ENCODE assay signal across 14 cellular contexts in the genomic region with DNA sequence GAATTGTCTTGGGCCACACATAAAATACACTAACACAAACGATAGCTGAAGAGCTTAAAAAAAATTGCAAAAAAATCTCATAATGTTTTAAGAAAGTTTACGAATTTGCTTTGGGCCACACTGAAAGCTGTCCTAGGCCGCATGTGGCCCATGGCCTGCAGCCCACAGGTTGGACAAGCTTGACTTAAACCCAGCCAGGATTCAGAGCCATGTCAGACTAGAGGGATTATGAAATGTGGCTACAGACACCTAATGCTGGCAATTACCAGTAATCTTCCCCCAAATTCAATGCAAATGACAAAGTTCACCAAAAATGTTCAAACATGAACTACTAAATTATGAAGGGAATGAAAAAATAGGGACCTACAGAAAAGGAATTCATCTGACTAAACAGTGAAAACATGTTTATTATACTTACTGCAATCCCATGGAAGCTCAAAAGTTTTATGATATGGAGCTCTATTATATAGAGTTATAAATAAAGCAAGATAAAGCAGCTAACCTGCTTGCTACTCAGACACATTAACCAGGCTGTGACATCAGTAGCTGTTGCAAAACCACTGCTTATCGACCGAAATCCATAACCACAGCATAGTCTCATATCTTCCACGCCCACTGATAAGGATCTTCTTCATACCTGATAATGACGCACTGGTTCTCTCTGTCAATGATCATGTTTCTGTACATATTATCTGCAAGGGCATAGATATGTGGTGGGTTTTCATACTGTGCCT. TPM values are rescaled to one million over a fixed set of nuclear protein-coding genes. Genes with fewer than 3 reads are reported as not detected.
DNase-seq lines count a peak whose midpoint lies in the region; ATAC-seq and TF ChIP-seq lines count a peak whose summit lies in the region.
"Had no signal": no experiment of that assay in that cellular context is flagged by ENCODE, and none has a peak within 500 bp of the region (broad histone marks: within the 10 kb centered on the region; RNA-seq: fewer than 3 reads in every experiment).

No MANE protein-coding gene starts in this region.

- peak overlapping the region; percentile 84 for H3K27ac Mint-ChIP-seq in T-helper 17 cell

- peak overlapping the region; percentile 80 for H3K27ac ChIP-seq in hepatocyte
- no peak overlapping the region for H3K27ac ChIP-seq in MM.1S (ENCODE audit: low read length)
- H3K27ac ChIP-seq: BLaER1 treated with 17β-estradiol and CSF1 and Interleukin-3, amounts not matched to agents 10 nM and 100 nM had no signal

- no peak overlapping the region for H3K9ac ChIP-seq in MM.1S (ENCODE audit: low read length)
- H3K9ac ChIP-seq: BLaER1 treated with 17β-estradiol and CSF1 and Interleukin-3, amounts not matched to agents 10 nM and 100 nM had no signal

- TF ChIP-seq CTCF in hepatocyte (IDR thresholded peaks at IDR 0.05; ENCODE audit: poor library complexity) (no peak), MM.1S (IDR thresholded peaks at IDR 0.05; ENCODE audit: low read length) (no peak)

- H4K20me1 ChIP-seq in hepatocyte (ENCODE audit: insufficient read depth, poor library complexity, severe bottlenecking) (no peaks in the 10 kb centered on the region), MM.1S (ENCODE audit: insufficient read depth, low read length) (no peaks in the 10 kb centered on the region)
- H4K20me1 ChIP-seq: BLaER1 treated with 17β-estradiol and CSF1 and Interleukin-3, amounts not matched to agents 10 nM and 100 nM had no signal

- no peaks in the 10 kb centered on the region for H3K27me3 Mint-ChIP-seq in T-helper 17 cell

- no peaks in the 10 kb centered on the region for H3K36me3 Mint-ChIP-seq in T-helper 17 cell (ENCODE audit: low read depth)

- no peak overlapping the region for H3K4me2 ChIP-seq in hepatocyte
- H3K4me2 ChIP-seq in MM.1S (ENCODE audit: low read depth, low read length), result no peak overlapping the region
- H3K4me2 ChIP-seq: BLaER1 treated with 17β-estradiol and CSF1 and Interleukin-3, amounts not matched to agents 10 nM and 100 nM had no signal

- H2AFZ ChIP-seq in hepatocyte (no peak overlapping the region), MM.1S (ENCODE audit: low read length) (no peak overlapping the region)

- ATAC-seq in T-helper 17 cell (peak; percentile 91), HG03025 (IDR thresholded peaks at IDR 0.05; ENCODE audit: low FRiP score, unreplicated experiment) (no peak), GM21360 (IDR thresholded peaks at IDR 0.05; ENCODE audit: unreplicated experiment) (no peak)

- H3K9me2 ChIP-seq in hepatocyte (replicated peaks; ENCODE audit: insufficient read depth), result no peaks in the 10 kb centered on the region
- H3K9me2 ChIP-seq in MM.1S (replicated peaks; ENCODE audit: insufficient read depth, low read length), result no peaks in the 10 kb centered on the region

- no peak overlapping the region for H3K4me3 Mint-ChIP-seq in T-helper 17 cell

- WGBS in hepatocyte (ENCODE audit: low lambda C conversion rate, missing lambda C conversion rate), result 67% methylated on average over 7 of the region's 7 CpGs

- H3K4me3 ChIP-seq in hepatocyte (no peak overlapping the region), MM.1S (ENCODE audit: low read length) (no peak overlapping the region)
- H3K4me3 ChIP-seq: BLaER1 treated with 17β-estradiol and CSF1 and Interleukin-3, amounts not matched to agents 10 nM and 100 nM; suprapubic skin had no signal

- H3K79me2 ChIP-seq in hepatocyte, result no peaks in the 10 kb centered on the region
- H3K79me2 ChIP-seq in MM.1S (ENCODE audit: low read length), result no peaks in the 10 kb centered on the region

- H3K27me3 ChIP-seq in hepatocyte, result no peaks in the 10 kb centered on the region
- no peaks in the 10 kb centered on the region for H3K27me3 ChIP-seq in MM.1S (replicated peaks; ENCODE audit: insufficient read depth, low read length)
- H3K27me3 ChIP-seq: BLaER1 treated with 17β-estradiol and CSF1 and Interleukin-3, amounts not matched to agents 10 nM and 100 nM; suprapubic skin had no signal

- peaks cover 14% of the 10 kb centered on the region for H3K4me1 Mint-ChIP-seq in T-helper 17 cell

- H3K4me1 ChIP-seq in hepatocyte (ENCODE audit: insufficient read depth) (peaks cover 12% of the 10 kb centered on the region), MM.1S (ENCODE audit: low read length) (peaks cover 10% of the 10 kb centered on the region)

- in situ Hi-C loops in ACHN (cut with HindIII; ENCODE audit: low pct_ligation_motif_present, low pct_unique_long_range_greater_than_20kb, low sequenced_read_pairs), result no loop called here

- H3K36me3 ChIP-seq in hepatocyte (replicated peaks; ENCODE audit: insufficient read depth, low read depth) (no peaks in the 10 kb centered on the region), MM.1S (replicated peaks; ENCODE audit: insufficient read depth, low read length) (no peaks in the 10 kb centered on the region)

- no peaks in the 10 kb centered on the region for H3F3A ChIP-seq in MM.1S (ENCODE audit: insufficient read depth, low read length)

- peak; percentile 46 for DNase-seq in stimulated activated CD4-positive, alpha-beta T cell treated with anti-CD3 and anti-CD28 coated beads, Interleukin-15, amount 100 ng/mL, for 24 hours
- DNase-seq in stimulated activated CD4-positive, alpha-beta T cell treated with anti-CD3 and anti-CD28 coated beads, Interleukin-4, amount 100 ng/mL, for 4 hours, result no peak
- DNase-seq in T-helper 17 cell (no peak), hepatocyte (ENCODE audit: low spot score) (peak; percentile 53), MM.1S (no peak), ACHN (no peak)
- DNase-seq: cerebellar nuclear complex, NCI-H1105 treated with DMSO at 0.1 percent for 48 hours had no signal

- H3K9me3 ChIP-seq in T-helper 17 cell (ENCODE audit: control insufficient read depth, low read length, poor library complexity, severe bottlenecking) (no peaks in the 10 kb centered on the region), hepatocyte (ENCODE audit: low read depth) (no peaks in the 10 kb centered on the region), MM.1S (replicated peaks; ENCODE audit: insufficient read depth, low read length) (no peaks in the 10 kb centered on the region)
- H3K9me3 ChIP-seq: BLaER1 treated with 17β-estradiol and CSF1 and Interleukin-3, amounts not matched to agents 10 nM and 100 nM; suprapubic skin had no signal

RNA-seq across cellular contexts. Expression of a gene that starts 49.2 kb away (rescaled TPM):
- total RNA-seq in T-helper 17 cell, result not detected
- total RNA-seq in hepatocyte, result not detected in 2 replicates
- polyA plus RNA-seq in hepatocyte, result 0.17 TPM in 1 of 2 replicates, not detected in the other
- total RNA-seq: activated CD8-positive, alpha-beta memory T cell treated with anti-CD3 and anti-CD28 coated beads for 36 hours; mononuclear cell; suprapubic skin had no signal

Comparison
In these comparisons a context has a peak if more than half of its experiments do, and no peak if none do; other contexts are left out.
1. DNase-seq: peak in stimulated activated CD4-positive, alpha-beta T cell treated with anti-CD3 and anti-CD28 coated beads, Interleukin-15, amount 100 ng/mL, for 24 hours (single experiment) and hepatocyte (single experiment); none in stimulated activated CD4-positive, alpha-beta T cell treated with anti-CD3 and anti-CD28 coated beads, Interleukin-4, amount 100 ng/mL, for 4 hours (0 of 2), T-helper 17 cell (0 of 3), MM.1S (single experiment) and ACHN (single experiment).